7 cellular contexts compared by ENCODE assay signal in the genomic region with DNA sequence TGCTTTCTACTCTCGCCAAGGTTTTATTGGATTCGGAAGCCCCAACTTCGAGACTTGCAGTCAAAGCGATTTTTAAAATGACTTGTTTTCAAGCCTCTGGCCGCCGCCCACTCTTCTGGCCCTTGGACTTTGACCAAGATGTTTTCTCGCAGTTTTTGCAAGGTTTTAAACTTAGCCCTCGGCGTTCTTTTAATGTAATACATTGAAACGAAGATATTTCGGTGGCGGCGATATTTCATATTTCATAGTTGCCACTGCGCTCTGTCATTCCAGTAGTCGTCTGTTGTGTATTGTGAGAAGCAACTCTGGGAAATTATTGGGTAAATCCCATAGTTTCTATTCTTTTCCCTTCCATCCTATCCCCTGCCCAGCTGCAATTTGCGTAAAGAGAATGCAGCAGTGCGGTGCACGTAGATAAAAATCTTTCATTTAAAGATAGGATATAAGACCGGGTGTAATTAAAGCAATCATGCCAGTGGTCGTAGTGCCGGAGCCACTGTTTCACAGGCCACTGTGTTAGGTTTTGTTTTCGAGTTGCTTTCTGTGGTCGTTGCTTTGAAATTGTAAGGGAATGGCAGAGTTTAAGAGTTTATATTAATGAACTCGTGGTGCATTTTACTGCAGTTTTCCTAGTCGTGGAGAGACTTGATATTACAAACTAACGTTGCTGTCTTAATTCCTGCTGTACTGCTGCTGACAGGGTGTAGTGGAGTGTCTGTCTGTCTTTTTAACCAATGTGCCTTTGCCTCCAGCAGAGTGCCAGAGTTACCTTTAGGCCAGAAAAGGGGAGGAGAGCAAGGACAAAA. TPM values are rescaled to one million over a fixed set of nuclear protein-coding genes. Genes with fewer than 3 reads are reported as not detected.
DNase-seq lines count a peak whose midpoint lies in the region; ATAC-seq and TF ChIP-seq lines count a peak whose summit lies in the region.

No MANE protein-coding gene starts in this region.

- H3K4me1 Mint-ChIP-seq in activated CD4-positive, alpha-beta memory T cell treated with anti-CD3 and anti-CD28 coated beads, Interleukin-2, amount 10 ng/mL, durations not matched to agents 7 days and 5 days: peaks cover 33% of the 10 kb centered on the region

- H3K36me3 Mint-ChIP-seq in activated CD4-positive, alpha-beta memory T cell treated with anti-CD3 and anti-CD28 coated beads, Interleukin-2, amount 10 ng/mL, durations not matched to agents 7 days and 5 days (ENCODE audit: low read depth): peaks cover 23% of the 10 kb centered on the region

- H3K79me2 ChIP-seq in osteoblast (ENCODE audit: insufficient read depth, low read length): peaks cover 55% of the 10 kb centered on the region

- ATAC-seq in GM21619 (IDR thresholded peaks at IDR 0.05; ENCODE audit: unreplicated experiment) (peak; percentile 15), gastroesophageal sphincter (peak; percentile 14)

- peak overlapping the region; percentile 97 for H3K27ac Mint-ChIP-seq in activated CD4-positive, alpha-beta memory T cell treated with anti-CD3 and anti-CD28 coated beads, Interleukin-2, amount 10 ng/mL, durations not matched to agents 7 days and 5 days

- in situ Hi-C loops in KBM-7 (cut with MboI; ENCODE audit: low pct_unique_long_range_greater_than_20kb, low sequenced_read_pairs): no loop called here

- H3K4me3 Mint-ChIP-seq in activated CD4-positive, alpha-beta memory T cell treated with anti-CD3 and anti-CD28 coated beads, Interleukin-2, amount 10 ng/mL, durations not matched to agents 7 days and 5 days: peak overlapping the region; percentile 98

- peak overlapping the region; percentile 93 for H3K4me2 ChIP-seq in osteoblast (ENCODE audit: insufficient read depth, low read length)

- H2AFZ ChIP-seq in osteoblast (ENCODE audit: low read length): peak overlapping the region; percentile 25

- 0 to 1% methylated on average over 24 to 26 of the region's 26 CpGs for WGBS in gastroesophageal sphincter (ENCODE audit: low coverage in 1 of 2), 2 donors

- CTCF ChIA-PET in activated CD4-positive, alpha-beta memory T cell treated with anti-CD3 and anti-CD28 coated beads, Interleukin-2, amount 10 ng/mL, durations not matched to agents 7 days and 5 days (lab: Charles Lee): interaction anchor here (0.7 to 3.3 kb wide), 4 partner anchors 42 to 171 kb away, joined by 3 to 18 read pairs (median 4); no protein-coding TSS in a partner anchor

- H4K20me1 ChIP-seq in osteoblast (ENCODE audit: insufficient read depth, low read length): peaks cover 6% of the 10 kb centered on the region

- TF ChIP-seq POLR2A in gastroesophageal sphincter (IDR thresholded peaks at IDR 0.05): no peak

- H3K4me1 ChIP-seq in gastroesophageal sphincter (peaks cover 6 to 43% (median 19%) of the 10 kb centered on the region in 3 donors), osteoblast (ENCODE audit: insufficient read depth, low read length) (peaks cover 30% of the 10 kb centered on the region)

- H3K27ac ChIP-seq in gastroesophageal sphincter (peak overlapping the region; percentile 97 to 100 (median 98)), osteoblast (ENCODE audit: low read depth, low read length) (peak overlapping the region; percentile 97)

- TF ChIP-seq EP300 in gastroesophageal sphincter (IDR thresholded peaks at IDR 0.05): no peak

- H3K27me3 ChIP-seq in gastroesophageal sphincter (no peaks in the 10 kb centered on the region), osteoblast (ENCODE audit: insufficient read depth, low read length) (no peaks in the 10 kb centered on the region)

- no peaks in the 10 kb centered on the region for H3K27me3 Mint-ChIP-seq in activated CD4-positive, alpha-beta memory T cell treated with anti-CD3 and anti-CD28 coated beads, Interleukin-2, amount 10 ng/mL, durations not matched to agents 7 days and 5 days

- no peaks in the 10 kb centered on the region for H3K9me3 Mint-ChIP-seq in activated CD4-positive, alpha-beta memory T cell treated with anti-CD3 and anti-CD28 coated beads, Interleukin-2, amount 10 ng/mL, durations not matched to agents 7 days and 5 days

- DNase-seq in GM04504 (ENCODE audit: low read depth) (peak; percentile 16), KBM-7 (peak; percentile 58), osteoblast (ENCODE audit: insufficient read length, low spot score, missing footprints) (no peak)
- no peak for DNase-seq in activated CD4-positive, alpha-beta memory T cell treated with anti-CD3 and anti-CD28 coated beads, Interleukin-2, amount 10 ng/mL, durations not matched to agents 7 days and 5 days
- no peak for DNase-seq in stimulated activated CD4-positive, alpha-beta T cell treated with anti-CD3 and anti-CD28 coated beads, Interleukin-4, amount 100 ng/mL, for 4 hours

- peak overlapping the region; percentile 76 to 79 for H3K4me3 ChIP-seq in gastroesophageal sphincter
- H3K4me3 ChIP-seq in osteoblast (ENCODE audit: insufficient read depth, low read length): peak overlapping the region; percentile 85

- POLR2A ChIA-PET in activated CD4-positive, alpha-beta memory T cell treated with anti-CD3 and anti-CD28 coated beads, Interleukin-2, amount 10 ng/mL, durations not matched to agents 7 days and 5 days (lab: Charles Lee): interaction anchor here (0.8 to 1.7 kb wide), 6 partner anchors 30 to 104 kb away, joined by 3 to 4 read pairs (median 4); a partner anchor contains a TSS

- TF ChIP-seq CTCF in gastroesophageal sphincter (IDR thresholded peaks at IDR 0.05) (peak in 1 of 4 experiments; percentile 18), osteoblast (IDR thresholded peaks at IDR 0.05; ENCODE audit: extremely low read depth, low read depth, low read length) (no peak)

- H3K36me3 ChIP-seq in gastroesophageal sphincter (peaks cover 0 to 21% of the 10 kb centered on the region in 2 donors), osteoblast (ENCODE audit: insufficient read depth, low read length) (peaks cover 22% of the 10 kb centered on the region)

- H3K9me3 ChIP-seq in gastroesophageal sphincter (no peaks in the 10 kb centered on the region), osteoblast (ENCODE audit: low read depth, low read length) (no peaks in the 10 kb centered on the region)

RNA-seq across cellular contexts. Expression of a gene that starts 0.7 kb away (rescaled TPM):
- 10 to 100 TPM; 36.0 to 39.7 TPM for total RNA-seq in activated CD4-positive, alpha-beta memory T cell treated with anti-CD3 and anti-CD28 coated beads, Interleukin-2, amount 10 ng/mL, durations not matched to agents 7 days and 5 days
- 10 to 100 TPM; 22.4 to 58.2 (median 34.0) TPM for total RNA-seq in gastroesophageal sphincter
- 74.6 and 76.0 TPM in 2 replicates for total RNA-seq in osteoblast

RNA-seq across cellular contexts. Expression of a gene that starts 30.4 kb away (rescaled TPM):
- total RNA-seq in activated CD4-positive, alpha-beta memory T cell treated with anti-CD3 and anti-CD28 coated beads, Interleukin-2, amount 10 ng/mL, durations not matched to agents 7 days and 5 days: 10 to 100 TPM; 79.0 to 80.0 TPM
- total RNA-seq in gastroesophageal sphincter: 10 to 100 TPM; 10.6 to 19.0 (median 14.0) TPM
- total RNA-seq in osteoblast: 1.2 and 1.8 TPM in 2 replicates

Comparison
In these comparisons a context has a peak if more than half of its experiments do, and no peak if none do; other contexts are left out.
1. DNase-seq: peak in GM04504 (single experiment) and KBM-7 (single experiment); none in activated CD4-positive, alpha-beta memory T cell treated with anti-CD3 and anti-CD28 coated beads, Interleukin-2, amount 10 ng/mL, durations not matched to agents 7 days and 5 days (single experiment), osteoblast (single experiment) and stimulated activated CD4-positive, alpha-beta T cell treated with anti-CD3 and anti-CD28 coated beads, Interleukin-4, amount 100 ng/mL, for 4 hours (0 of 2).
2. RNA of a gene that starts 30.4 kb away (total RNA-seq): 79.0 to 80.0 TPM in activated CD4-positive, alpha-beta memory T cell treated with anti-CD3 and anti-CD28 coated beads, Interleukin-2, amount 10 ng/mL, durations not matched to agents 7 days and 5 days; 10.6 to 19.0 TPM in gastroesophageal sphincter and 1.2 to 1.8 TPM in osteoblast; every median in the first group is over 4 times any median in the second.